Comparison of ENCODE assay signal across 1 cellular context in the genomic region with DNA sequence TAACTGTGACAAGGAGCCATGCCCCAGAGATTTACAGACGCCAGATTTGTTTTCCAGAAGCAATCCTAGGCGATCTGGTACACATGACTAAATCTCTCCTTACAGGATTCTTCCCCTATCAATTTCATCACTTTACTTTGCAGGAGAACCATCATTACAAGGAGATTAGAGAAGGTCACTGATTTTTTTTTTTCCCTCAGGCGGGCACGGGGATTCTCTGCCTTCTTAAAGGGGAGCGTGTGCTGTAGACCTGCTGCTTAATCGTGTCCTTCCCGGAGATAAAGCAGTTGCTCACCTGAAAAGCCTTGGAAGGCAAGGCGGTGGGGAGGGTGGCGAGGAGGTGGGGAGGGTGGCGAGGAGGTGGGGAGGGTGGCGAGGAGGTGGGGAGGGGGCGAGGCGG.
TF ChIP-seq lines count a peak whose summit lies in the region.

No MANE protein-coding gene starts in this region.

TF ChIP-seq in H1, 55 proteins besides CTCF, POLR2A, EP300 and RAD21:
- TF ChIP-seq, protein P1, sequence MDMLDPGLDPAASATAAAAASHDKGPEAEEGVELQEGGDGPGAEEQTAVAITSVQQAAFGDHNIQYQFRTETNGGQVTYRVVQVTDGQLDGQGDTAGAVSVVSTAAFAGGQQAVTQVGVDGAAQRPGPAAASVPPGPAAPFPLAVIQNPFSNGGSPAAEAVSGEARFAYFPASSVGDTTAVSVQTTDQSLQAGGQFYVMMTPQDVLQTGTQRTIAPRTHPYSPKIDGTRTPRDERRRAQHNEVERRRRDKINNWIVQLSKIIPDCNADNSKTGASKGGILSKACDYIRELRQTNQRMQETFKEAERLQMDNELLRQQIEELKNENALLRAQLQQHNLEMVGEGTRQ (IDR thresholded peaks at IDR 0.05; ENCODE audit: low read length): no peak
- TF ChIP-seq SIN3A (conservative IDR thresholded peaks at IDR 0.05 in 1 of 2, IDR thresholded peaks at IDR 0.05 in 1 of 2; ENCODE audit: low read depth in 1 of 2, low read length in 2 of 2): no peak
- TF ChIP-seq EZH2 (IDR thresholded peaks at IDR 0.05; ENCODE audit: low read depth, low read length, severe bottlenecking): no peak
- no peak for TF ChIP-seq RXRA (IDR thresholded peaks at IDR 0.05; ENCODE audit: insufficient read depth, low read depth, low read length)
- no peak for TF ChIP-seq SIX5 (IDR thresholded peaks at IDR 0.05; ENCODE audit: low read depth, low read length)
- no peak for TF ChIP-seq ATF2 (IDR thresholded peaks at IDR 0.05; ENCODE audit: low read length)
- TF ChIP-seq SP4 (IDR thresholded peaks at IDR 0.05; ENCODE audit: low read length): no peak
- no peak for TF ChIP-seq SRF (IDR thresholded peaks at IDR 0.05; ENCODE audit: low read depth, low read length)
- no peak for TF ChIP-seq KDM5A (IDR thresholded peaks at IDR 0.05; ENCODE audit: low read length)
- TF ChIP-seq JUN (IDR thresholded peaks at IDR 0.05; ENCODE audit: low read depth, low read length): no peak
